In the genomic region with DNA sequence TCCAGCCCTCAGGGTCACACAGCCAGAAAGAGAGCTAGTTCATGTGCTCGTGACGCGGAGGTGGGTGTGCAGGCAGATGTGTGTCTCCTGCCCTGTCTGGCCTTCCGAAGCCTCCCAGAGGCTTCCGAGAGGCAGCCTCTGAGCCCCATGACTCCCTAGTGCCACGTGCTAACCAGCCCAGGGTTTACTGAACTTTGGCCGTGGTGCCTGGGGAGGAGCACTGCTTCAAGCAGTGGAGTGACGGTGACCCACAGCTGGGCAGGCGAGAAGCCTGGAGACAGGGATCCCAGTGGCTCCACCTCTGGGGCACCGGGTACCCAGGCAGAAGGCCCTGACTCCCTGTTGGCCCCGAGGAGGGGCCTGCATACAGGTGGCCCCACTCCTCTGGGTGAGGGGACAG, we compare ENCODE assay signal across 2 cellular contexts. TPM values are rescaled to one million over a fixed set of nuclear protein-coding genes. Genes with fewer than 3 reads are reported as not detected.
"Had no signal": no experiment of that assay in that cellular context is flagged by ENCODE, and none has a peak within 500 bp of the region (broad histone marks: within the 10 kb centered on the region; RNA-seq: fewer than 3 reads in every experiment).

No MANE protein-coding gene starts in this region.

RNA-seq across cellular contexts. Expression of a gene that starts 18.1 kb away (rescaled TPM):
- total RNA-seq: GM23248 had no signal
- polyA plus RNA-seq: GM23248, GM23338 had no signal
